In the genomic region with DNA sequence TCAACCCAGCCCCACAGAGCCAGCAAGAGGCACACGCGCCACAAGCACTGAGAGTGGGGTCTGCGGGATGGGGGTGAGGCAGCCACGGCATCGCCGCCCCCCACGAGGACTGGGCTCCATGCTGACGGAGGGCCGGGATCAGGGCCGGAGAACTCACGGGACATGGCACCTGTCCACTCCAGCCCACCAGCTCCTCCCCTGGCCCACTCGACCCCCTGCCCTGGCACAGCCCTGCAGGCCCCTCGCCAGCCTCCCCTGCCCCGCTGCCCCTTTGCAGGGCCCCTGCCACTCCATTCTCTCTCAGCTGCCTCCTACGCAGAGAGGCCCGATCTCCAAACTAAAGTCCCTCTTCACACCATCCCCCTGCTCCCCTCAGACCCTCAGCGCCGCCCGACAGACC, we compare ENCODE assay signal across 21 cellular contexts.
"Had no signal": no experiment of that assay in that cellular context is flagged by ENCODE, and none has a peak within 500 bp of the region (broad histone marks: within the 10 kb centered on the region; RNA-seq: fewer than 3 reads in every experiment).

No MANE protein-coding gene starts in this region.

- H3K4me1 Mint-ChIP-seq: IgD-negative memory B cell had no signal

- DNase-seq: Kasumi-1, MM.1S, NCI-H1092 treated with DMSO at 0.1 percent for 48 hours, NCI-H1436, NCI-H187, NCI-H2029, NCI-H2081 treated with DMSO at 0.1 percent for 48 hours, NCI-H2171, NCI-H226, NCI-H446, NCI-H510A, NCI-H524 treated with DMSO at 0.1 percent for 48 hours, NCI-H69, NCI-H774, RPMI8226, SHP77, T-helper 1 cell had no signal

- H3K4me3 ChIP-seq: K562 had no signal

- H3K4me3 Mint-ChIP-seq: IgD-negative memory B cell had no signal

- H3K27ac ChIP-seq: KMS-11 had no signal

- ATAC-seq: SK-N-SH treated with all-trans-retinoic acid at 6 μM for 48 hours had no signal

- H3K4me2 ChIP-seq: KMS-11 had no signal

- H3K9me3 Mint-ChIP-seq: IgD-negative memory B cell had no signal

- H3K9ac ChIP-seq: KMS-11 had no signal

- H3K36me3 Mint-ChIP-seq: IgD-negative memory B cell had no signal
